10 cellular contexts compared by ENCODE assay signal in the genomic region with DNA sequence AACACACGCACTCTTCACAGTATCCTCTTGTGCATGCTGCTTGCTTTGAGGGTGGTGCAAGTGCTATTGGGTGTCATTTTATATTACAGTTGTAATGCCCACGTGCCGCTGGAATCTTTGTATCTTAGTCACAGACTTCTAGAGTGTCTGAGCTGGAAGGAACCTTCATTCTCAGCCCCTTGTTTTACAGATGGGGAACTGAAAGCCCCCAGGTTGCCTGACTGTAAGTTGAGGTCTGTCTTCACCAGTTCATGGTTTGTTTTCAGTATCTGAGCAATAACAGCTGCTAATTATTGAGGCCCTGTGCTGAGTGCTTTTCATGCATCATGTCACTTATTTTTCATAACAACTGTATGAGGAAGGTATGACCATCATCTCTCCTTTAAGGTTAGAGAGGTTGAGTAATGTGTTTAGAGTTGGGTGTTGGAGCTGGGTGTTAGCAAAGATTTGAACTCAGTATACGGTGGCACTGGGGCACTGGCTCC.
DNase-seq lines count a peak whose midpoint lies in the region; ATAC-seq and TF ChIP-seq lines count a peak whose summit lies in the region.
"Had no signal": no experiment of that assay in that cellular context is flagged by ENCODE, and none has a peak within 500 bp of the region (broad histone marks: within the 10 kb centered on the region; RNA-seq: fewer than 3 reads in every experiment).

No MANE protein-coding gene starts in this region.

- peak overlapping the region; percentile 94 for H3K27ac Mint-ChIP-seq in stimulated activated memory B cell treated with anti-CD40 and anti-IgM and Interleukin-4, amounts not matched to agents 10 μg/mL and 1 μg/mL and 100 μg/mL, for 72 hours
- H3K27ac Mint-ChIP-seq in activated CD8-positive, alpha-beta T cell treated with anti-CD3 and anti-CD28 coated beads for 36 hours = no peak overlapping the region

- TF ChIP-seq CTCF in activated CD8-positive, alpha-beta T cell treated with anti-CD3 and anti-CD28 coated beads for 36 hours (IDR thresholded peaks at IDR 0.05) = no peak

- CTCF ChIA-PET in activated CD8-positive, alpha-beta T cell treated with anti-CD3 and anti-CD28 coated beads for 36 hours (lab: Charles Lee) = no interaction called here

- H3K4me3 Mint-ChIP-seq in stimulated activated memory B cell treated with anti-CD40 and anti-IgM and Interleukin-4, amounts not matched to agents 10 μg/mL and 1 μg/mL and 100 μg/mL, for 72 hours = peak overlapping the region; percentile 42
- H3K4me3 Mint-ChIP-seq in activated CD8-positive, alpha-beta T cell treated with anti-CD3 and anti-CD28 coated beads for 36 hours = no peak overlapping the region

- peak; percentile 60 to 64 for ATAC-seq in activated CD4-positive, CD25-positive, alpha-beta regulatory T cell treated with anti-CD3 and anti-CD28 coated beads, Interleukin-2, amount 50 U/mL, for 24 hours
- ATAC-seq in HG02642 (IDR thresholded peaks at IDR 0.05; ENCODE audit: poor library complexity, unreplicated experiment) (peak; percentile 79), HG03558 (IDR thresholded peaks at IDR 0.05; ENCODE audit: extremely low read depth, unreplicated experiment) (peak; percentile 68)
- ATAC-seq in stimulated activated memory B cell treated with anti-CD40 and anti-IgM and Interleukin-4, amounts not matched to agents 10 μg/mL and 1 μg/mL and 100 μg/mL, for 72 hours = peak; percentile 93
- no peak for ATAC-seq in activated CD8-positive, alpha-beta T cell treated with anti-CD3 and anti-CD28 coated beads for 36 hours
- ATAC-seq: Right ventricle myocardium inferior had no signal

- no peaks in the 10 kb centered on the region for H3K27me3 Mint-ChIP-seq in stimulated activated memory B cell treated with anti-CD40 and anti-IgM and Interleukin-4, amounts not matched to agents 10 μg/mL and 1 μg/mL and 100 μg/mL, for 72 hours
- H3K27me3 Mint-ChIP-seq in activated CD8-positive, alpha-beta T cell treated with anti-CD3 and anti-CD28 coated beads for 36 hours = no peaks in the 10 kb centered on the region

- no peaks in the 10 kb centered on the region for H3K36me3 Mint-ChIP-seq in stimulated activated memory B cell treated with anti-CD40 and anti-IgM and Interleukin-4, amounts not matched to agents 10 μg/mL and 1 μg/mL and 100 μg/mL, for 72 hours
- no peaks in the 10 kb centered on the region for H3K36me3 Mint-ChIP-seq in activated CD8-positive, alpha-beta T cell treated with anti-CD3 and anti-CD28 coated beads for 36 hours (ENCODE audit: low read depth)

- peaks cover 4% of the 10 kb centered on the region for H3K9me3 Mint-ChIP-seq in stimulated activated memory B cell treated with anti-CD40 and anti-IgM and Interleukin-4, amounts not matched to agents 10 μg/mL and 1 μg/mL and 100 μg/mL, for 72 hours
- no peaks in the 10 kb centered on the region for H3K9me3 Mint-ChIP-seq in activated CD8-positive, alpha-beta T cell treated with anti-CD3 and anti-CD28 coated beads for 36 hours

- POLR2A ChIA-PET in activated CD8-positive, alpha-beta T cell treated with anti-CD3 and anti-CD28 coated beads for 36 hours (lab: Charles Lee) = no interaction called here

- no peak for DNase-seq in activated CD4-positive, CD25-positive, alpha-beta regulatory T cell treated with anti-CD3 and anti-CD28 coated beads, Interleukin-2, amount 50 U/mL, for 72 hours
- DNase-seq in hepatic stellate cell (ENCODE audit: low spot score) (no peak), COR-L47 (lab: John Stamatoyannopoulos, UW) (no peak)
- no peak for DNase-seq in activated CD8-positive, alpha-beta T cell treated with anti-CD3 and anti-CD28 coated beads for 36 hours
- DNase-seq: 8988T had no signal

- H3K4me1 Mint-ChIP-seq in stimulated activated memory B cell treated with anti-CD40 and anti-IgM and Interleukin-4, amounts not matched to agents 10 μg/mL and 1 μg/mL and 100 μg/mL, for 72 hours = peaks cover 71% of the 10 kb centered on the region
- H3K4me1 Mint-ChIP-seq in activated CD8-positive, alpha-beta T cell treated with anti-CD3 and anti-CD28 coated beads for 36 hours (ENCODE audit: low read depth) = peaks cover 9% of the 10 kb centered on the region

- intact Hi-C loops in activated CD8-positive, alpha-beta T cell treated with anti-CD3 and anti-CD28 coated beads for 36 hours (cut with micrococcal nuclease) = no loop called here
